In the genomic region with DNA sequence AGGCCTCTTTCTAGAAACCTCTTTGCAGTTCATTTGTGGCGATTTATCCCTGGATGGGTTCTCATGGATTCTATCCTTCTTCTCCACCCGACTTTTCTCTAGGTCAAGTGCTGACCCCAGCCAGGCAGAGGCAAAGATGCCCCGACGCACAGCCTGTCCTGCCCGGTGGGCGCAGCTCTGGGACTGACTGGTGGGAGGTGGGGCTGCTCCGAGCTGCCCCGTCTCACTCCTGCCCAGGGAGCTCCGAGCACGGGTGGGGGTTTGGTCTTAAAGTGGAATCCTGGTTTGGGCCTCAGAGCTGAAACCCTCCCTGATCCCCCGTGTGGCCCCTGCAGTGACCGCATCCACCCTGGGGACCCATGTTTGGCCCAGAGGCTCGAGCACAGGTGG, we compare ENCODE assay signal across 17 cellular contexts. TPM values are rescaled to one million over a fixed set of nuclear protein-coding genes. Genes with fewer than 3 reads are reported as not detected.
DNase-seq lines count a peak whose midpoint lies in the region; ATAC-seq, FAIRE-seq and TF ChIP-seq lines count a peak whose summit lies in the region.
"Had no signal": no experiment of that assay in that cellular context is flagged by ENCODE, and none has a peak within 500 bp of the region (broad histone marks: within the 10 kb centered on the region; RNA-seq: fewer than 3 reads in every experiment).

No MANE protein-coding gene starts in this region.

- H3K4ac ChIP-seq in IMR-90 (ENCODE audit: low read depth, low read length): 0 out of 2 replicates have a peak overlapping the region, but pooled peaks have one; percentile 71

- H4K8ac ChIP-seq in IMR-90 (ENCODE audit: low read depth in 2 of 2, low read length in 2 of 2): no peak overlapping the region

- TF ChIP-seq RAD21 in A549 (conservative IDR thresholded peaks at IDR 0.05 in 1 of 2, IDR thresholded peaks at IDR 0.05 in 1 of 2) (no peak), IMR-90 (IDR thresholded peaks at IDR 0.05; ENCODE audit: low read length) (no peak), SK-N-SH (IDR thresholded peaks at IDR 0.05; ENCODE audit: low read length) (no peak)

- H3K79me2 ChIP-seq in fibroblast of lung (ENCODE audit: control insufficient read depth, insufficient read depth, low read length): no peaks in the 10 kb centered on the region
- H3K79me2 ChIP-seq in SK-N-SH (ENCODE audit: insufficient read depth): no peaks in the 10 kb centered on the region; the same call in 1 of the 2 replicates

- DNase-seq in A549 (ENCODE audit: low read depth in 1 of 2, low spot score in 1 of 2): no peak
- DNase-seq in IMR-90: no peak
- no peak for DNase-seq in fibroblast of lung (ENCODE audit: low read depth in 2 of 2)
- DNase-seq in CD4-positive, alpha-beta T cell: no peak
- DNase-seq in NCI-H2227 (lab: John Stamatoyannopoulos, UW; ENCODE audit: unreplicated experiment): no peak
- DNase-seq in NOMO-1 (lab: John Stamatoyannopoulos, UW; ENCODE audit: unreplicated experiment in 2 of 2): no peak
- no peak for DNase-seq in SK-N-SH
- DNase-seq: ACHN; CD8-positive, alpha-beta T cell; GOT3; HFFc6; MG63; NCI-H1092 treated with DMSO at 0.1 percent for 48 hours; NCI-H1694 treated with DMSO at 0.1 percent for 48 hours; NCI-H69; NK-92 treated with Interleukin-12 subunit alpha and Interleukin-12 subunit beta, amount 100 ng/mL, for 24 hours had no signal

- H2AK5ac ChIP-seq in IMR-90 (ENCODE audit: low read depth, low read length): peak overlapping the region; percentile 64

- H3F3A ChIP-seq in SK-N-SH (replicated peaks; ENCODE audit: insufficient read depth): peaks cover 38% of the 10 kb centered on the region

- FAIRE-seq in A549 (lab: Jason Lieb, UNC): no peak

- TF ChIP-seq POLR2A in A549 (IDR thresholded peaks at IDR 0.05; ENCODE audit: low read length) (no peak), IMR-90 (IDR thresholded peaks at IDR 0.05; ENCODE audit: low read depth, low read length) (no peak)

- H3K27ac Mint-ChIP-seq in CD4-positive, alpha-beta T cell: no peak overlapping the region
- H3K27ac Mint-ChIP-seq: CD8-positive, alpha-beta T cell had no signal

- TF ChIP-seq CTCF in A549 (IDR thresholded peaks at IDR 0.05) (no peak), IMR-90 (conservative IDR thresholded peaks at IDR 0.05; ENCODE audit: low read depth, low read length) (no peak), fibroblast of lung (conservative IDR thresholded peaks at IDR 0.05 in 1 of 2, IDR thresholded peaks at IDR 0.05 in 1 of 2; ENCODE audit: low read depth in 1 of 2, low read length in 2 of 2) (no peak), SK-N-SH (IDR thresholded peaks at IDR 0.05) (no peak)
- no peak for TF ChIP-seq CTCF in CD4-positive, alpha-beta T cell (IDR thresholded peaks at IDR 0.05)

- ATAC-seq in A549: no peak
- no peak for ATAC-seq in IMR-90 (ENCODE audit: low read depth)
- no peak for ATAC-seq in CD4-positive, alpha-beta T cell (ENCODE audit: poor library complexity)
- ATAC-seq: CD8-positive, alpha-beta T cell had no signal

- H3K9ac ChIP-seq in IMR-90 (ENCODE audit: low read depth, low read length) (no peak overlapping the region), fibroblast of lung (ENCODE audit: insufficient read depth, low read length) (no peak overlapping the region), stomach smooth muscle (ENCODE audit: low read length in 2 of 2) (no peak overlapping the region), SK-N-SH (no peak overlapping the region)

- H3K9me2 ChIP-seq in SK-N-SH: no peaks in the 10 kb centered on the region

- in situ Hi-C loops in IMR-90 (cut with MboI; ENCODE audit: low sequenced_read_pairs): no loop called here

- no peak overlapping the region for H2BK120ac ChIP-seq in IMR-90 (ENCODE audit: low read depth, low read length)

- H4K91ac ChIP-seq in IMR-90 (ENCODE audit: insufficient read depth, low read depth, low read length): no peak overlapping the region; the same call in 1 of the 2 replicates

- no peak overlapping the region for H3K4me3 Mint-ChIP-seq in CD4-positive, alpha-beta T cell
- H3K4me3 Mint-ChIP-seq: CD8-positive, alpha-beta T cell; HFFc6 had no signal

- no peak overlapping the region for H2BK20ac ChIP-seq in IMR-90 (ENCODE audit: low read depth, low read length)

- H3K9me3 ChIP-seq in A549: no peaks in the 10 kb centered on the region
- no peaks in the 10 kb centered on the region for H3K9me3 ChIP-seq in IMR-90 (ENCODE audit: control insufficient read depth, insufficient read depth, low read length)
- H3K9me3 ChIP-seq in fibroblast of lung (ENCODE audit: control insufficient read depth, insufficient read depth, low read depth, low read length): no peaks in the 10 kb centered on the region
- H3K9me3 ChIP-seq in stomach smooth muscle (ENCODE audit: control insufficient read depth in 2 of 2, low read length in 2 of 2): no peaks in the 10 kb centered on the region
- no peaks in the 10 kb centered on the region for H3K9me3 ChIP-seq in CD4-positive, alpha-beta T cell (ENCODE audit: control insufficient read depth, low read length)
- no peaks in the 10 kb centered on the region for H3K9me3 ChIP-seq in SK-N-SH
- H3K9me3 ChIP-seq: MG63 had no signal

- no peaks in the 10 kb centered on the region for H3K27me3 Mint-ChIP-seq in CD4-positive, alpha-beta T cell

- peaks cover 23% of the 10 kb centered on the region for H3K4me1 Mint-ChIP-seq in CD4-positive, alpha-beta T cell (ENCODE audit: low read depth)

- H3K4me2 ChIP-seq in A549 (no peak overlapping the region), IMR-90 (ENCODE audit: low read depth, low read length) (no peak overlapping the region), fibroblast of lung (ENCODE audit: extremely low read depth, insufficient read depth, low read length) (no peak overlapping the region), SK-N-SH (no peak overlapping the region)

- H2BK15ac ChIP-seq in IMR-90 (ENCODE audit: low read depth, low read length): no peak overlapping the region

- H3K36me3 ChIP-seq in IMR-90 (ENCODE audit: control insufficient read depth, insufficient read depth, low read length) (peaks cover 31% of the 10 kb centered on the region), fibroblast of lung (ENCODE audit: control insufficient read depth, insufficient read depth, low read length) (peaks cover 35% of the 10 kb centered on the region), stomach smooth muscle (ENCODE audit: control insufficient read depth in 2 of 2, insufficient read depth in 2 of 2, low read length in 2 of 2) (peaks cover 5 to 9% of the 10 kb centered on the region in 2 donors), SK-N-SH (replicated peaks in 1 of 2; ENCODE audit: control insufficient read depth in 1 of 2, insufficient read depth in 2 of 2, low read length in 1 of 2) (peaks cover 0 to 17% of the 10 kb centered on the region in 2 experiments)

- BruUV-seq in IMR-90 (replicated peaks; lab: Mats Ljungman, UMichigan): no TSS peak

- dilution Hi-C loops in IMR-90 (cut with HindIII; ENCODE audit: low sequenced_read_pairs, unreplicated experiment): no loop called here

- no peak overlapping the region for H4K5ac ChIP-seq in IMR-90 (ENCODE audit: low read depth, low read length)

- H2BK5ac ChIP-seq in IMR-90 (ENCODE audit: low read depth, low read length, poor library complexity, severe bottlenecking): peak overlapping the region; percentile 92

- peaks cover 49% of the 10 kb centered on the region for H4K20me1 ChIP-seq in IMR-90 (ENCODE audit: insufficient read depth, low read length)
- no peaks in the 10 kb centered on the region for H4K20me1 ChIP-seq in fibroblast of lung (ENCODE audit: control insufficient read depth, extremely low read depth, insufficient read depth, low read length)
- no peaks in the 10 kb centered on the region for H4K20me1 ChIP-seq in SK-N-SH (ENCODE audit: insufficient read depth)

- H3K27ac ChIP-seq in A549 (peak overlapping the region; percentile 76 to 92; a peak in 5 of 6 replicates), IMR-90 (ENCODE audit: insufficient read depth, low read length) (peak overlapping the region; percentile 58; the same call in 1 of the 2 replicates), fibroblast of lung (ENCODE audit: insufficient read depth, low read length) (peak overlapping the region; percentile 79), stomach smooth muscle (ENCODE audit: low read length) (peak overlapping the region; percentile 84), SK-N-SH (ENCODE audit: low read depth in 2 of 2, low read length in 1 of 2) (peak overlapping the region in 1 of 2 experiments; percentile 98; a peak in 1 of 4 replicates)
- H3K27ac ChIP-seq in CD4-positive, alpha-beta T cell (ENCODE audit: low read depth, low read length): no peak overlapping the region

- H3K79me1 ChIP-seq in IMR-90 (ENCODE audit: low read depth in 1 of 2, low read length in 2 of 2): peaks cover 3 to 63% of the 10 kb centered on the region in 2 experiments

- WGBS in A549 (ENCODE audit: missing lambda C conversion rate): 92% methylated on average over 2 of the region's 13 CpGs
- 100% methylated on average over 9 of the region's 13 CpGs; no CpG with 5 or more reads in 1 of the 2 experiments for WGBS in IMR-90 (ENCODE audit: extremely low coverage in 2 of 2, insufficient read length in 1 of 2), 2 experiments
- 98% methylated on average over 6 of the region's 13 CpGs for whole genome bisulfite sequencing in SK-N-SH (ENCODE audit: low lambda C conversion rate)

- H3K27me3 ChIP-seq in IMR-90 (ENCODE audit: control insufficient read depth, insufficient read depth, low read length) (no peaks in the 10 kb centered on the region), fibroblast of lung (ENCODE audit: control insufficient read depth, insufficient read depth, low read length) (no peaks in the 10 kb centered on the region), stomach smooth muscle (ENCODE audit: control insufficient read depth in 1 of 2, insufficient read depth in 2 of 2, low read length in 2 of 2) (no peaks in the 10 kb centered on the region), SK-N-SH (ENCODE audit: insufficient read depth) (no peaks in the 10 kb centered on the region)
- H3K27me3 ChIP-seq in CD4-positive, alpha-beta T cell (ENCODE audit: control insufficient read depth, insufficient read depth, low read length): no peaks in the 10 kb centered on the region
- H3K27me3 ChIP-seq: MG63 had no signal

- peak overlapping the region; percentile 58 for H2AK9ac ChIP-seq in IMR-90 (replicated peaks; ENCODE audit: low read depth, low read length, poor library complexity)

- H3K4me1 ChIP-seq in A549: peaks cover 30% of the 10 kb centered on the region
- H3K4me1 ChIP-seq in IMR-90 (ENCODE audit: control insufficient read depth, insufficient read depth, low read length): peaks cover 30% of the 10 kb centered on the region
- peaks cover 47% of the 10 kb centered on the region for H3K4me1 ChIP-seq in fibroblast of lung (ENCODE audit: control insufficient read depth, extremely low read depth, insufficient read depth, low read length)
- H3K4me1 ChIP-seq in stomach smooth muscle (ENCODE audit: control insufficient read depth, insufficient read depth, low read length): peaks cover 58% of the 10 kb centered on the region
- H3K4me1 ChIP-seq in SK-N-SH (ENCODE audit: control insufficient read depth in 1 of 2, insufficient read depth in 2 of 2, low read depth in 1 of 2, low read length in 1 of 2): peaks cover 30 to 44% of the 10 kb centered on the region in 2 experiments; a peak in 3 of 4 replicates

- POLR2A ChIA-PET in A549 (lab: Yijun Ruan, JAX) (interaction anchor here (2.8 kb wide), 1 partner anchor 18 kb away, joined by 10 read pairs; no protein-coding TSS in a partner anchor), IMR-90 (lab: Charles Lee; ENCODE audit: unreplicated experiment) (no interaction called here), SK-N-SH (lab: Yijun Ruan, JAX) (interaction anchor here (2.5 kb wide), 1 partner anchor 18 kb away, joined by 8 read pairs; no protein-coding TSS in a partner anchor)
- POLR2A ChIA-PET in CD4-positive, alpha-beta T cell (lab: Charles Lee): no interaction called here

- no peak overlapping the region for H3K14ac ChIP-seq in IMR-90 (replicated peaks; ENCODE audit: low read depth, low read length)

- no peaks in the 10 kb centered on the region for H3K9me3 Mint-ChIP-seq in CD4-positive, alpha-beta T cell
- H3K9me3 Mint-ChIP-seq: CD8-positive, alpha-beta T cell had no signal

- H3K18ac ChIP-seq in IMR-90 (ENCODE audit: low read depth, low read length): no peak overlapping the region

- H3K56ac ChIP-seq in IMR-90 (ENCODE audit: extremely low read depth, insufficient read depth, low read length): no peak overlapping the region

- CTCF ChIA-PET in A549 (lab: Yijun Ruan, JAX): interaction anchor here (1.1 kb wide), 1 partner anchor 20 kb away, joined by 3 read pairs; no protein-coding TSS in a partner anchor
- CTCF ChIA-PET in IMR-90 (lab: Yijun Ruan, JAX): no interaction called here
- CTCF ChIA-PET in CD4-positive, alpha-beta T cell (lab: Charles Lee): no interaction called here
- CTCF ChIA-PET in SK-N-SH (lab: Yijun Ruan, JAX): interaction anchor here (0.6 to 3.6 kb wide), 10 partner anchors 20 to 409 kb away, joined by 3 to 15 read pairs (median 4); a partner anchor contains a TSS

- H3K4me3 ChIP-seq in A549 (no peak overlapping the region), IMR-90 (ENCODE audit: insufficient read depth, low read depth, low read length) (no peak overlapping the region), fibroblast of lung (replicated peaks in 1 of 4; ENCODE audit: control extremely low read depth in 1 of 4, insufficient read depth in 1 of 4, low read depth in 3 of 4, low read length in 4 of 4) (no peak overlapping the region), stomach smooth muscle (ENCODE audit: low read length in 2 of 2) (no peak overlapping the region), SK-N-SH (ENCODE audit: low read depth in 2 of 2, low read length in 1 of 2) (no peak overlapping the region)
- H3K4me3 ChIP-seq: MG63 had no signal

- TF ChIP-seq EP300 in A549 (IDR thresholded peaks at IDR 0.05) (no peak), SK-N-SH (IDR thresholded peaks at IDR 0.05; ENCODE audit: borderline replicate concordance in 1 of 2, low read depth in 1 of 2, low read length in 1 of 2) (no peak)

- H3K23ac ChIP-seq in IMR-90 (ENCODE audit: low read depth, low read length): no peak overlapping the region

- peaks cover 8% of the 10 kb centered on the region for H3K36me3 Mint-ChIP-seq in CD4-positive, alpha-beta T cell (ENCODE audit: low read depth)
- H3K36me3 Mint-ChIP-seq: CD8-positive, alpha-beta T cell had no signal

- peaks cover 15% of the 10 kb centered on the region for H3K9me1 ChIP-seq in IMR-90 (ENCODE audit: insufficient read depth, low read length)

- intact Hi-C loops in IMR-90 (cut with micrococcal nuclease): loop anchor here (10.0 kb wide), 1 partner anchor 205 kb away; no protein-coding TSS in a partner anchor
- intact Hi-C loops in CD4-positive, alpha-beta T cell (cut with DNase I, micrococcal nuclease): loop anchor here (5.0 kb wide), 3 partner anchors 83 to 408 kb away; no protein-coding TSS in a partner anchor

- H2AFZ ChIP-seq in IMR-90 (replicated peaks; ENCODE audit: low read length, poor library complexity) (no peak overlapping the region), fibroblast of lung (ENCODE audit: low read length) (no peak overlapping the region), SK-N-SH (ENCODE audit: low read depth) (no peak overlapping the region)

RNA-seq across cellular contexts. Expression of a gene that starts 44.5 kb away (rescaled TPM):
- polyA plus RNA-seq in A549 (2011; rRNA removed) (3.5 and 4.3 TPM in 2 replicates), A549 (2017; fragmentation: RNase III; extraction: RNeasy Plus Mini Kit Qiagen cat#74134 plus additional on column Dnase treatment) (4.8 to 6.5 TPM (median 5.7 TPM) in 3 replicates), IMR-90 (2012; rRNA removed) (795 and 823 TPM in 2 replicates), fibroblast of lung (267 and 301 TPM in 2 replicates), SK-N-SH (2012; rRNA removed) (380 and 406 TPM in 2 replicates)
- 8.8 and 12.2 TPM in 2 replicates for polyA plus RNA-seq in A549 (2012; cell fraction: cytosol; rRNA removed)
- polyA plus RNA-seq in A549 (2012; cell fraction: nucleus; rRNA removed): 24.3 and 27.0 TPM in 2 replicates
- polyA minus RNA-seq in A549 (2011; rRNA and poly(A)+ RNA removed): 1.7 and 2.0 TPM in 2 replicates
- total RNA-seq in IMR-90 (2012; rRNA removed) (212 and 220 TPM in 2 replicates), fibroblast of lung (77.3 and 227 TPM in 2 replicates)
- polyA plus RNA-seq in IMR-90 (2012; cell fraction: cytosol; rRNA removed): 1,010 and 1,498 TPM in 2 replicates
- 1,145 and 2,216 TPM in 2 replicates for polyA plus RNA-seq in IMR-90 (2012; cell fraction: nucleus; rRNA removed; ENCODE audit: low replicate concordance)
- 343 and 376 TPM in 2 replicates for polyA plus RNA-seq in fibroblast of lung (2012)
- 158 and 174 TPM in 2 replicates for polyA minus RNA-seq in fibroblast of lung (ENCODE audit: low replicate concordance)
- total RNA-seq in CD4-positive, alpha-beta T cell: 1 to 10 TPM in 1 of 2 experiments, under 1 TPM in 1; 0.52 to 1.0 TPM
- polyA plus RNA-seq in SK-N-SH (2012; cell fraction: cytosol; rRNA removed): 236 and 359 TPM in 2 replicates
- polyA plus RNA-seq in SK-N-SH (2012; cell fraction: nucleus; rRNA removed): 463 and 469 TPM in 2 replicates

Comparison
In these comparisons a context has a peak if more than half of its experiments do, and no peak if none do; other contexts are left out.
1. RNA of a gene that starts 44.5 kb away (polyA plus RNA-seq): 795 to 2,216 TPM in IMR-90, 236 to 469 TPM in SK-N-SH and 267 to 376 TPM in fibroblast of lung; 3.5 to 27.0 TPM in A549; every median in the first group is over 4 times any median in the second.
2. CTCF ChIA-PET loops: an anchor here in A549 (1.1 kb wide) and SK-N-SH (0.6 to 3.6 kb wide); none called in IMR-90 and CD4-positive, alpha-beta T cell.
3. POLR2A ChIA-PET loops: an anchor here in A549 (2.8 kb wide) and SK-N-SH (2.5 kb wide); none called in IMR-90 and CD4-positive, alpha-beta T cell.